In genomic region chr19:7645159-7645558, GRCh38 we compare ENCODE assay signal across 29 cellular contexts. TPM values are rescaled to one million over a fixed set of nuclear protein-coding genes. Genes with fewer than 3 reads are reported as not detected.
A peak's percentile ranks its signal among the peaks of the same experiment; 100 is the strongest.
DNase-seq lines count a peak whose midpoint lies in the region; ATAC-seq, FAIRE-seq and TF ChIP-seq lines count a peak whose summit lies in the region.
"Had no signal": no experiment of that assay in that cellular context is flagged by ENCODE, and none has a peak within 500 bp of the region (broad histone marks: within the 10 kb centered on the region; RNA-seq: fewer than 3 reads in every experiment).

No MANE protein-coding gene starts in this region.

- CTCF ChIA-PET in K562 (lab: Yijun Ruan, JAX; ENCODE audit: low intra/inter-chr PET ratio) (no interaction called here), PC-9 (lab: Charles Lee) (no interaction called here)

- no peak overlapping the region for H2AFZ ChIP-seq in K562 (ENCODE audit: low read depth, low read length)
- no peak overlapping the region for H2AFZ ChIP-seq in PC-9
- H2AFZ ChIP-seq: hepatocyte, parathyroid adenoma had no signal

- POLR2A ChIA-PET in K562 (lab: Yijun Ruan, JAX), result interaction anchor here (2.0 kb wide), 1 partner anchor 10 kb away, joined by 8 read pairs; no protein-coding TSS in a partner anchor
- POLR2A ChIA-PET in PC-9 (lab: Charles Lee; ENCODE audit: unreplicated experiment), result no interaction called here

- TF ChIP-seq CTCF in K562 (IDR thresholded peaks at IDR 0.05 in 2 of 3, conservative IDR thresholded peaks at IDR 0.05 in 1 of 3; ENCODE audit: insufficient read depth in 2 of 3, low read depth in 1 of 3, low read length in 3 of 3) (no peak), spleen (IDR thresholded peaks at IDR 0.05 in 8 of 11, conservative IDR thresholded peaks at IDR 0.05 in 3 of 11) (no peak), PC-9 (conservative IDR thresholded peaks at IDR 0.05) (no peak)

- intact Hi-C loops in K562 (cut with micrococcal nuclease), result no loop called here
- intact Hi-C loops in spleen (cut with DNase I; ENCODE audit: low total_unique reads), result no loop called here
- intact Hi-C loops in PC-9 (cut with micrococcal nuclease; ENCODE audit: unreplicated experiment), result no loop called here

- peaks cover 10% of the 10 kb centered on the region for H4K20me1 ChIP-seq in K562 (replicated peaks; ENCODE audit: control insufficient read depth, insufficient read depth, low read length)
- 0 out of 2 replicates have a peak, but pooled peaks cover 4% of the 10 kb centered on the region for H4K20me1 ChIP-seq in PC-9 (ENCODE audit: insufficient read depth)

- H3K4me3 ChIP-seq in K562 (no peak overlapping the region), spleen (peak overlapping the region in 2 of 8 donors; percentile 7 to 8), PC-9 (no peak overlapping the region)
- H3K4me3 ChIP-seq: hepatocyte, MG63, right lobe of liver, thoracic aorta had no signal

- H3K4me1 ChIP-seq in K562 (replicated peaks in 1 of 2; ENCODE audit: control insufficient read depth in 2 of 2, insufficient read depth in 2 of 2, low read length in 2 of 2), result peaks cover 0 to 61% of the 10 kb centered on the region in 2 experiments; a peak in 4 of 5 replicates
- peaks cover 0 to 40% (median 4%) of the 10 kb centered on the region in 6 donors for H3K4me1 ChIP-seq in spleen
- no peaks in the 10 kb centered on the region for H3K4me1 ChIP-seq in PC-9 (replicated peaks; ENCODE audit: insufficient read depth)
- H3K4me1 ChIP-seq: foreskin keratinocyte, parathyroid adenoma, right lobe of liver had no signal

- BruUV-seq in K562 (replicated peaks; lab: Mats Ljungman, UMichigan), result no TSS peak
- no TSS peak for BruUV-seq in PC-9 (replicated peaks; lab: Mats Ljungman, UMichigan)

- TF ChIP-seq POLR2A in GM12891 (IDR thresholded peaks at IDR 0.05; ENCODE audit: low read depth, low read length), result peak; percentile 26; the same call in 1 of the 2 replicates
- TF ChIP-seq POLR2A in K562 (conservative IDR thresholded peaks at IDR 0.05), result peak; percentile 14; the same call in 1 of the 2 replicates
- TF ChIP-seq POLR2A in spleen (IDR thresholded peaks at IDR 0.05), result no peak

- peaks cover 32% of the 10 kb centered on the region for H3F3A ChIP-seq in PC-9 (ENCODE audit: insufficient read depth, low read depth)

- no peaks in the 10 kb centered on the region; a peak in 1 of 5 replicates for H3K27me3 ChIP-seq in K562 (ENCODE audit: control insufficient read depth in 2 of 2, insufficient read depth in 2 of 2, low read length in 2 of 2)
- H3K27me3 ChIP-seq in spleen (replicated peaks in 1 of 7), result peaks cover 0 to under 1% (median 0%) of the 10 kb centered on the region in 7 donors
- no peaks in the 10 kb centered on the region for H3K27me3 ChIP-seq in PC-9 (ENCODE audit: insufficient read depth, low read depth)
- H3K27me3 ChIP-seq: brain microvascular endothelial cell, foreskin keratinocyte, hepatocyte, right lobe of liver had no signal

- DNase-seq in GM12891 (ENCODE audit: insufficient read length, low spot score), result peak; percentile 8
- peak; percentile 81 for DNase-seq in NOMO-1 treated with DMSO at 0.1 percent for 48 hours (lab: John Stamatoyannopoulos, UW; ENCODE audit: unreplicated experiment)
- no peak for DNase-seq in K562 (ENCODE audit: extremely low read depth in 1 of 4, low spot score in 3 of 4)
- DNase-seq in spleen, result no peak
- no peak for DNase-seq in dedifferentiated amniotic fluid mesenchymal stem cell (ENCODE audit: extremely low spot score)
- no peak for DNase-seq in PC-9
- DNase-seq: activated CD4-positive, alpha-beta T cell treated with anti-CD3 and anti-CD28 coated beads for 1 hour; activated naive CD4-positive, alpha-beta T cell; brain microvascular endothelial cell; CD4-positive, CD25-positive, alpha-beta regulatory T cell; effector CD8-positive, alpha-beta T cell; foreskin keratinocyte; HFFc6; left ventricle myocardium superior; MG63; midbrain; natural killer cell; NCI-H1694 treated with DMSO at 0.1 percent for 48 hours; NCI-H526; Right ventricle myocardium superior; stimulated activated naive CD8-positive, alpha-beta T cell treated with anti-CD3 and anti-CD28 coated beads, Interleukin-15, Interleukin-2, amounts not matched to agents 100 U/mL and 50 U/mL, for 24 hours had no signal

- H3K9me3 ChIP-seq in K562 (replicated peaks; ENCODE audit: control insufficient read depth, insufficient read depth, low read depth, low read length) (peaks cover under 1% of the 10 kb centered on the region; the same call in 1 of the 2 replicates), spleen (no peaks in the 10 kb centered on the region), PC-9 (ENCODE audit: insufficient read depth, low read depth) (no peaks in the 10 kb centered on the region)
- H3K9me3 ChIP-seq: MG63, right lobe of liver, thoracic aorta had no signal

- H3K9me1 ChIP-seq in K562 (ENCODE audit: control insufficient read depth, insufficient read depth, low read length), result no peaks in the 10 kb centered on the region

- no peaks in the 10 kb centered on the region for H3K9me2 ChIP-seq in PC-9 (ENCODE audit: insufficient read depth)

- in situ Hi-C loops in K562 (cut with MboI), result no loop called here

- H3K4me2 ChIP-seq in K562 (ENCODE audit: insufficient read depth, low read length) (no peak overlapping the region), PC-9 (no peak overlapping the region)
- H3K4me2 ChIP-seq: hepatocyte had no signal

- WGBS in K562 (ENCODE audit: insufficient coverage, low coverage, missing lambda C conversion rate), result 94% methylated on average over 12 of the region's 14 CpGs
- 62 to 88% (median 85%) methylated on average over 13 to 14 of the region's 14 CpGs for WGBS in spleen, 5 donors

- H3K79me2 ChIP-seq in K562 (ENCODE audit: control insufficient read depth, insufficient read depth, low read length) (peaks cover 4% of the 10 kb centered on the region; the same call in 2 of the 3 replicates), PC-9 (ENCODE audit: low read depth) (0 out of 2 replicates have a peak, but pooled peaks cover 5% of the 10 kb centered on the region)
- H3K79me2 ChIP-seq: hepatocyte, parathyroid adenoma had no signal

- FAIRE-seq in GM12891 (lab: Jason Lieb, UNC), result no peak
- no peak for FAIRE-seq in K562 (lab: Jason Lieb, UNC)

- TF ChIP-seq RAD21 in K562 (CRISPR knock-in tag; conservative IDR thresholded peaks at IDR 0.05 in 1 of 2, IDR thresholded peaks at IDR 0.05 in 1 of 2), result no peak

- H3K9ac ChIP-seq in K562 (ENCODE audit: insufficient read depth in 1 of 2, low read depth in 2 of 2, low read length in 2 of 2), result no peak overlapping the region
- H3K9ac ChIP-seq: parathyroid adenoma had no signal

- no peak for TF ChIP-seq EP300 in K562 (IDR thresholded peaks at IDR 0.05; ENCODE audit: low read length)

- H3K27ac ChIP-seq in K562 (ENCODE audit: extremely low read depth, low read depth, low read length) (no peak overlapping the region), spleen (peak overlapping the region in 5 of 8 donors; percentile 25 to 84 (median 79)), PC-9 (no peak overlapping the region)
- H3K27ac ChIP-seq: brain microvascular endothelial cell, foreskin keratinocyte, hepatocyte, parathyroid adenoma, right lobe of liver, thoracic aorta had no signal

- ATAC-seq in K562 (no peak), HG02970 (IDR thresholded peaks at IDR 0.05; ENCODE audit: low FRiP score, unreplicated experiment) (no peak), HG02642 (IDR thresholded peaks at IDR 0.05; ENCODE audit: poor library complexity, unreplicated experiment) (no peak)
- ATAC-seq: foreskin keratinocyte; left ventricle myocardium superior; natural killer cell; stimulated activated naive CD8-positive, alpha-beta T cell treated with anti-CD3 and anti-CD28 coated beads, Interleukin-15, Interleukin-2, amounts not matched to agents 100 U/mL and 50 U/mL, for 24 hours had no signal

- H3K36me3 ChIP-seq in K562 (ENCODE audit: control insufficient read depth, insufficient read depth, low read length) (peaks cover 57% of the 10 kb centered on the region; the same call in 2 of the 3 replicates), spleen (peaks cover 0 to 73% (median 38%) of the 10 kb centered on the region in 6 donors), PC-9 (ENCODE audit: low read depth) (no peaks in the 10 kb centered on the region)
- H3K36me3 ChIP-seq: brain microvascular endothelial cell, MG63, right lobe of liver, thoracic aorta had no signal

RNA-seq across cellular contexts. Expression of gene STXBP2, which starts 8.2 kb away (rescaled TPM):
- 69.1 TPM for polyA plus RNA-seq in GM12891 (2012; ENCODE audit: low read depth, missing spikeins)
- 1,097 and 1,923 TPM in 2 replicates for total RNA-seq in K562 (2011; cell fraction: chromatin; rRNA removed; ENCODE audit: low replicate concordance)
- 928 and 1,024 TPM in 2 replicates for total RNA-seq in K562 (2011; cell fraction: nucleolus; rRNA removed)
- total RNA-seq in K562 (2011; cell fraction: nucleoplasm; rRNA removed), result 1,126 and 1,380 TPM in 2 replicates
- total RNA-seq in K562 (2014; rRNA removed), result 79.9 and 96.0 TPM in 2 replicates
- total RNA-seq in K562 (2014; rRNA removed; fragmentation: Illumina TruSeq; extraction: Trizol), result 29.8 and 31.6 TPM in 2 replicates
- 37.6 and 38.4 TPM in 2 replicates for total RNA-seq in K562 (2015; rRNA removed; fragmentation: Illumina TruSeq; extraction: Trizol)
- 136 and 163 TPM in 2 replicates for total RNA-seq in K562 (2021)
- polyA plus RNA-seq in K562 (2011; rRNA removed), result 141 and 157 TPM in 2 replicates
- 143 and 228 TPM in 2 replicates for polyA plus RNA-seq in K562 (2011; cell fraction: cytosol; rRNA removed)
- 689 and 874 TPM in 2 replicates for polyA plus RNA-seq in K562 (2011; cell fraction: nucleus; rRNA removed)
- polyA plus RNA-seq in K562 (2012), result 178 and 291 TPM in 2 replicates
- 71.3 and 102 TPM in 2 replicates for polyA plus RNA-seq in K562 (2014; fragmentation: Illumina TruSeq; extraction: Trizol)
- 1 to 10 TPM; 2.5 to 9.1 TPM for polyA plus RNA-seq in K562 (2014; fragmentation: Nextera tagmentation; extraction: Ambion mirVana)
- polyA plus RNA-seq in K562 (2014; rRNA removed), result 142 and 145 TPM in 2 replicates
- 674 and 952 TPM in 2 replicates for polyA minus RNA-seq in K562 (2011; rRNA and poly(A)+ RNA removed)
- polyA minus RNA-seq in K562 (2011; cell fraction: cytosol; rRNA and poly(A)+ RNA removed), result 134 and 138 TPM in 2 replicates
- polyA minus RNA-seq in K562 (2011; cell fraction: nucleus; rRNA and poly(A)+ RNA removed), result 244 and 299 TPM in 2 replicates
- total RNA-seq in spleen, result 100 to 1,000 TPM; 144 to 455 (median 185) TPM
- 100 to 1,000 TPM in 1 of 3 donors, 10 to 100 TPM in 2; 58.8 to 198 (median 94.4) TPM for polyA plus RNA-seq in spleen
- total RNA-seq in PC-9 (2021), result 148 and 201 TPM in 2 replicates

RNA-seq across cellular contexts. Expression of gene PCP2, which starts 11.6 kb away (rescaled TPM):
- 1.8 TPM for polyA plus RNA-seq in GM12891 (2012; ENCODE audit: low read depth, missing spikeins)
- total RNA-seq in K562 (2011; cell fraction: chromatin; rRNA removed; ENCODE audit: low replicate concordance), result 1.8 TPM in 1 of 2 replicates, not detected in the other
- total RNA-seq in K562 (2011; cell fraction: nucleolus; rRNA removed), result 0.53 and 1.2 TPM in 2 replicates
- 0.59 and 1.8 TPM in 2 replicates for total RNA-seq in K562 (2011; cell fraction: nucleoplasm; rRNA removed)
- 0.73 and 1.5 TPM in 2 replicates for total RNA-seq in K562 (2014; rRNA removed)
- 0.25 TPM in 1 of 2 replicates, not detected in the other for total RNA-seq in K562 (2014; rRNA removed; fragmentation: Illumina TruSeq; extraction: Trizol)
- 0.23 TPM in 1 of 2 replicates, not detected in the other for total RNA-seq in K562 (2015; rRNA removed; fragmentation: Illumina TruSeq; extraction: Trizol)
- 0.96 and 1.3 TPM in 2 replicates for total RNA-seq in K562 (2021)
- polyA plus RNA-seq in K562 (2011; rRNA removed), result 0.17 and 0.47 TPM in 2 replicates
- 0.49 and 0.79 TPM in 2 replicates for polyA plus RNA-seq in K562 (2011; cell fraction: cytosol; rRNA removed)
- polyA plus RNA-seq in K562 (2011; cell fraction: nucleus; rRNA removed), result 2.3 and 6.4 TPM in 2 replicates
- 1.7 and 3.8 TPM in 2 replicates for polyA plus RNA-seq in K562 (2012)
- polyA plus RNA-seq in K562 (2014; fragmentation: Illumina TruSeq; extraction: Trizol), result 0.90 TPM in 1 of 2 replicates, not detected in the other
- polyA plus RNA-seq in K562 (2014; fragmentation: Nextera tagmentation; extraction: Ambion mirVana), result under 1 TPM in 1 of 2 experiments, not detected in 1; 0.22 TPM
- polyA plus RNA-seq in K562 (2014; rRNA removed), result 1.3 and 1.6 TPM in 2 replicates
- not detected in 2 replicates for polyA minus RNA-seq in K562 (2011; rRNA and poly(A)+ RNA removed)
- not detected in 2 replicates for polyA minus RNA-seq in K562 (2011; cell fraction: cytosol; rRNA and poly(A)+ RNA removed)
- not detected in 2 replicates for polyA minus RNA-seq in K562 (2011; cell fraction: nucleus; rRNA and poly(A)+ RNA removed)
- total RNA-seq in spleen, result 1 to 10 TPM in 6 of 7 donors, not detected in 1; 1.5 to 2.7 (median 2.0) TPM
- polyA plus RNA-seq in spleen, result 1 to 10 TPM; 2.5 to 5.9 (median 3.5) TPM
- total RNA-seq in PC-9 (2021), result 0.92 and 1.0 TPM in 2 replicates
- total RNA-seq: chondrocyte, hepatocyte, HFFc6, thoracic aorta had no signal
- polyA plus RNA-seq: foreskin keratinocyte had no signal

RNA-seq across cellular contexts. Expression of gene PET100, which starts 15.6 kb away (rescaled TPM):
- 164 TPM for polyA plus RNA-seq in GM12891 (2012; ENCODE audit: low read depth, missing spikeins)
- total RNA-seq in K562 (2011; cell fraction: chromatin; rRNA removed; ENCODE audit: low replicate concordance), result 38.1 and 46.0 TPM in 2 replicates
- 31.5 and 34.5 TPM in 2 replicates for total RNA-seq in K562 (2011; cell fraction: nucleolus; rRNA removed)
- total RNA-seq in K562 (2011; cell fraction: nucleoplasm; rRNA removed), result 43.6 and 52.8 TPM in 2 replicates
- total RNA-seq in K562 (2014; rRNA removed) (59.9 and 62.3 TPM in 2 replicates), K562 (2014; rRNA removed; fragmentation: Illumina TruSeq; extraction: Trizol) (116 and 120 TPM in 2 replicates), K562 (2015; rRNA removed; fragmentation: Illumina TruSeq; extraction: Trizol) (82.1 and 93.7 TPM in 2 replicates), K562 (2021) (147 and 160 TPM in 2 replicates), spleen (10 to 100 TPM in 6 of 7 donors, 1 to 10 TPM in 1; 8.7 to 94.5 (median 77.3) TPM), PC-9 (2021) (149 and 222 TPM in 2 replicates)
- polyA plus RNA-seq in K562 (2011; rRNA removed) (51.1 and 72.3 TPM in 2 replicates), K562 (2014; fragmentation: Illumina TruSeq; extraction: Trizol) (77.2 and 79.8 TPM in 2 replicates), K562 (2014; fragmentation: Nextera tagmentation; extraction: Ambion mirVana) (100 to 1,000 TPM; 322 to 351 TPM), K562 (2014; rRNA removed) (98.3 and 111 TPM in 2 replicates), spleen (100 to 1,000 TPM; 111 to 130 (median 125) TPM)
- 21.3 and 27.3 TPM in 2 replicates for polyA plus RNA-seq in K562 (2011; cell fraction: cytosol; rRNA removed)
- 33.8 and 34.8 TPM in 2 replicates for polyA plus RNA-seq in K562 (2011; cell fraction: nucleus; rRNA removed)
- polyA plus RNA-seq in K562 (2012), result 68.4 and 184 TPM in 2 replicates
- polyA minus RNA-seq in K562 (2011; rRNA and poly(A)+ RNA removed), result 14.1 and 14.8 TPM in 2 replicates
- 8.8 and 9.0 TPM in 2 replicates for polyA minus RNA-seq in K562 (2011; cell fraction: cytosol; rRNA and poly(A)+ RNA removed)
- polyA minus RNA-seq in K562 (2011; cell fraction: nucleus; rRNA and poly(A)+ RNA removed), result 4.7 and 15.7 TPM in 2 replicates

RNA-seq across cellular contexts. Expression of gene XAB2, which starts 15.8 kb away (rescaled TPM):
- polyA plus RNA-seq in GM12891 (2012; ENCODE audit: low read depth, missing spikeins), result 30.9 TPM
- total RNA-seq in K562 (2011; cell fraction: chromatin; rRNA removed; ENCODE audit: low replicate concordance), result 26.2 and 87.7 TPM in 2 replicates
- 82.9 and 84.2 TPM in 2 replicates for total RNA-seq in K562 (2011; cell fraction: nucleolus; rRNA removed)
- 36.0 and 40.3 TPM in 2 replicates for total RNA-seq in K562 (2011; cell fraction: nucleoplasm; rRNA removed)
- total RNA-seq in K562 (2014; rRNA removed) (43.7 and 54.6 TPM in 2 replicates), K562 (2014; rRNA removed; fragmentation: Illumina TruSeq; extraction: Trizol) (5.6 and 7.6 TPM in 2 replicates), K562 (2015; rRNA removed; fragmentation: Illumina TruSeq; extraction: Trizol) (22.0 and 24.3 TPM in 2 replicates), K562 (2021) (58.3 and 58.7 TPM in 2 replicates), spleen (10 to 100 TPM; 37.2 to 52.2 (median 41.4) TPM), PC-9 (2021) (44.9 and 51.3 TPM in 2 replicates)
- polyA plus RNA-seq in K562 (2011; rRNA removed) (19.1 and 36.3 TPM in 2 replicates), K562 (2014; fragmentation: Illumina TruSeq; extraction: Trizol) (20.0 and 33.9 TPM in 2 replicates), K562 (2014; fragmentation: Nextera tagmentation; extraction: Ambion mirVana) (under 1 TPM; 0.21 to 0.71 TPM), K562 (2014; rRNA removed) (36.7 and 38.4 TPM in 2 replicates), spleen (10 to 100 TPM; 31.8 to 49.0 (median 48.3) TPM)
- polyA plus RNA-seq in K562 (2011; cell fraction: cytosol; rRNA removed), result 34.9 and 73.2 TPM in 2 replicates
- 90.6 and 116 TPM in 2 replicates for polyA plus RNA-seq in K562 (2011; cell fraction: nucleus; rRNA removed)
- 39.7 and 58.7 TPM in 2 replicates for polyA plus RNA-seq in K562 (2012)
- polyA minus RNA-seq in K562 (2011; rRNA and poly(A)+ RNA removed), result 19.3 and 29.5 TPM in 2 replicates
- 50.8 and 65.5 TPM in 2 replicates for polyA minus RNA-seq in K562 (2011; cell fraction: cytosol; rRNA and poly(A)+ RNA removed)
- 26.3 and 36.9 TPM in 2 replicates for polyA minus RNA-seq in K562 (2011; cell fraction: nucleus; rRNA and poly(A)+ RNA removed)

RNA-seq across cellular contexts. Expression of gene RETN, which starts 23.7 kb away (rescaled TPM):
- polyA plus RNA-seq in GM12891 (2012; ENCODE audit: low read depth, missing spikeins), result not detected
- total RNA-seq in K562 (2011; cell fraction: chromatin; rRNA removed; ENCODE audit: low replicate concordance), result not detected in 2 replicates
- total RNA-seq in K562 (2011; cell fraction: nucleolus; rRNA removed), result not detected in 2 replicates
- total RNA-seq in K562 (2011; cell fraction: nucleoplasm; rRNA removed), result not detected in 2 replicates
- total RNA-seq in K562 (2014; rRNA removed) (not detected in 2 replicates), K562 (2014; rRNA removed; fragmentation: Illumina TruSeq; extraction: Trizol) (not detected in 2 replicates), K562 (2015; rRNA removed; fragmentation: Illumina TruSeq; extraction: Trizol) (not detected in 2 replicates), K562 (2021) (not detected in 2 replicates), spleen (10 to 100 TPM in 4 of 7 donors, 1 to 10 TPM in 3; 5.4 to 44.0 (median 12.4) TPM), PC-9 (2021) (not detected in 2 replicates)
- polyA plus RNA-seq in K562 (2011; rRNA removed) (not detected in 2 replicates), K562 (2014; fragmentation: Illumina TruSeq; extraction: Trizol) (not detected in 2 replicates), K562 (2014; fragmentation: Nextera tagmentation; extraction: Ambion mirVana) (not detected), K562 (2014; rRNA removed) (not detected in 2 replicates), spleen (10 to 100 TPM; 26.0 to 60.6 (median 51.1) TPM)
- polyA plus RNA-seq in K562 (2011; cell fraction: cytosol; rRNA removed), result not detected in 2 replicates
- polyA plus RNA-seq in K562 (2011; cell fraction: nucleus; rRNA removed), result not detected in 2 replicates
- polyA plus RNA-seq in K562 (2012), result not detected in 2 replicates
- polyA minus RNA-seq in K562 (2011; rRNA and poly(A)+ RNA removed), result not detected in 2 replicates
- not detected in 2 replicates for polyA minus RNA-seq in K562 (2011; cell fraction: cytosol; rRNA and poly(A)+ RNA removed)
- polyA minus RNA-seq in K562 (2011; cell fraction: nucleus; rRNA and poly(A)+ RNA removed), result not detected in 2 replicates
- total RNA-seq: CD4-positive, CD25-positive, alpha-beta regulatory T cell; chondrocyte; foreskin keratinocyte; hepatocyte; HFFc6; left ventricle myocardium superior; T-helper 1 cell treated with Interleukin-12 subunit alpha and Interleukin-12 subunit beta and Interleukin-4 antibody, amounts not matched to agents 30 ng/mL and 1 ng/mL, for 36 hours; thoracic aorta had no signal
- polyA plus RNA-seq: CD4-positive, CD25-positive, alpha-beta regulatory T cell; foreskin keratinocyte had no signal

Comparison
In these comparisons a context has a peak if more than half of its experiments do, and no peak if none do; other contexts are left out.
1. DNase-seq: peak in GM12891 (single experiment) and NOMO-1 treated with DMSO at 0.1 percent for 48 hours (single experiment); none in K562 (0 of 4), spleen (single experiment), dedifferentiated amniotic fluid mesenchymal stem cell (single experiment) and PC-9 (0 of 2).
2. POLR2A ChIP-seq: peak in GM12891 (single experiment) and K562 (single experiment); none in spleen (0 of 3).
3. H3K27ac ChIP-seq: peak in spleen (5 of 8); none in K562 (single experiment) and PC-9 (single experiment).